9 cellular contexts compared by ENCODE assay signal in genomic region chr3:66392966-66393485, GRCh38.
DNase-seq lines count a peak whose midpoint lies in the region; ATAC-seq and TF ChIP-seq lines count a peak whose summit lies in the region.
"Had no signal": no experiment of that assay in that cellular context is flagged by ENCODE, and none has a peak within 500 bp of the region (broad histone marks: within the 10 kb centered on the region; RNA-seq: fewer than 3 reads in every experiment).

No MANE protein-coding gene starts in this region.

- TF ChIP-seq CTCF in heart right ventricle (IDR thresholded peaks at IDR 0.05): no peak
- TF ChIP-seq CTCF in brain (conservative IDR thresholded peaks at IDR 0.05): no peak
- no peak for TF ChIP-seq CTCF in nephron (IDR thresholded peaks at IDR 0.05; ENCODE audit: unreplicated experiment in 3 of 3)

- H3K27ac Mint-ChIP-seq in brain (peak overlapping the region in 3 of 5 experiments; percentile 67 to 85 (median 70)), nephron (peak overlapping the region; percentile 36 to 66 (median 59))
- H3K27ac Mint-ChIP-seq: mesothelial cell of epicardium had no signal

- peak in 4 of 8 donors; percentile 21 to 47 (median 38) for ATAC-seq in heart right ventricle
- no peak for ATAC-seq in right cardiac atrium
- no peak for ATAC-seq in GM21825 (IDR thresholded peaks at IDR 0.05; ENCODE audit: unreplicated experiment)

- no peaks in the 10 kb centered on the region for H3K9me3 ChIP-seq in heart right ventricle
- H3K9me3 ChIP-seq in right cardiac atrium (ENCODE audit: control insufficient read depth, low read length): no peaks in the 10 kb centered on the region

- intact Hi-C loops in heart right ventricle (cut with DNase I) (no loop called here), right cardiac atrium (cut with DNase I) (no loop called here)

- H3K4me1 Mint-ChIP-seq in brain (peaks cover 54% of the 10 kb centered on the region), nephron (peaks cover 39% of the 10 kb centered on the region)
- H3K4me1 Mint-ChIP-seq: mesothelial cell of epicardium had no signal

- WGBS in heart right ventricle, 2 donors: 74 to 80% methylated on average over 5 of the region's 5 CpGs
- WGBS in right cardiac atrium: 73% methylated on average over 5 of the region's 5 CpGs

- no peaks in the 10 kb centered on the region for H3K27me3 ChIP-seq in heart right ventricle
- no peaks in the 10 kb centered on the region for H3K27me3 ChIP-seq in right cardiac atrium (ENCODE audit: control insufficient read depth, insufficient read depth)

- H3K9me3 Mint-ChIP-seq in brain (peaks cover 5 to 12% (median 8%) of the 10 kb centered on the region in 5 experiments), nephron (peaks cover 4% of the 10 kb centered on the region)

- H3K4me1 ChIP-seq in heart right ventricle: peaks cover 5 to 56% (median 33%) of the 10 kb centered on the region in 9 donors
- peaks cover 8% of the 10 kb centered on the region for H3K4me1 ChIP-seq in right cardiac atrium (ENCODE audit: control insufficient read depth, insufficient read depth, low read length)

- H3K4me3 ChIP-seq in heart right ventricle: peak overlapping the region in 1 of 10 donors; percentile 16
- no peak overlapping the region for H3K4me3 ChIP-seq in right cardiac atrium (ENCODE audit: low read length)

- no peak for DNase-seq in heart right ventricle
- DNase-seq in right cardiac atrium: no peak
- no peak for DNase-seq in NCI-H82 treated with DMSO at 0.1 percent for 48 hours (lab: John Stamatoyannopoulos, UW; ENCODE audit: unreplicated experiment)
- no peak for DNase-seq in RKO (ENCODE audit: low spot score)
- no peak for DNase-seq in NK-92 treated with Interleukin-12 subunit alpha and Interleukin-12 subunit beta, amount 100 ng/mL, for 24 hours (lab: John Stamatoyannopoulos, UW)

- H3K36me3 Mint-ChIP-seq in brain (peaks cover 100% of the 10 kb centered on the region), nephron (ENCODE audit: low read depth) (peaks cover 78% of the 10 kb centered on the region)

- H3K4me3 Mint-ChIP-seq in brain: peak overlapping the region in 1 of 5 experiments; percentile 6
- H3K4me3 Mint-ChIP-seq in nephron: no peak overlapping the region
- H3K4me3 Mint-ChIP-seq: mesothelial cell of epicardium had no signal

- H3K36me3 ChIP-seq in heart right ventricle: peaks cover 0 to 96% (median 22%) of the 10 kb centered on the region in 9 donors

- peak overlapping the region in 9 of 10 donors; percentile 22 to 73 (median 49) for H3K27ac ChIP-seq in heart right ventricle
- no peak overlapping the region for H3K27ac ChIP-seq in right cardiac atrium (ENCODE audit: low read length)

- H3K27me3 Mint-ChIP-seq in brain: no peaks in the 10 kb centered on the region
- H3K27me3 Mint-ChIP-seq in nephron (ENCODE audit: low read depth): no peaks in the 10 kb centered on the region
